13 cellular contexts compared by ENCODE assay signal in the genomic region with DNA sequence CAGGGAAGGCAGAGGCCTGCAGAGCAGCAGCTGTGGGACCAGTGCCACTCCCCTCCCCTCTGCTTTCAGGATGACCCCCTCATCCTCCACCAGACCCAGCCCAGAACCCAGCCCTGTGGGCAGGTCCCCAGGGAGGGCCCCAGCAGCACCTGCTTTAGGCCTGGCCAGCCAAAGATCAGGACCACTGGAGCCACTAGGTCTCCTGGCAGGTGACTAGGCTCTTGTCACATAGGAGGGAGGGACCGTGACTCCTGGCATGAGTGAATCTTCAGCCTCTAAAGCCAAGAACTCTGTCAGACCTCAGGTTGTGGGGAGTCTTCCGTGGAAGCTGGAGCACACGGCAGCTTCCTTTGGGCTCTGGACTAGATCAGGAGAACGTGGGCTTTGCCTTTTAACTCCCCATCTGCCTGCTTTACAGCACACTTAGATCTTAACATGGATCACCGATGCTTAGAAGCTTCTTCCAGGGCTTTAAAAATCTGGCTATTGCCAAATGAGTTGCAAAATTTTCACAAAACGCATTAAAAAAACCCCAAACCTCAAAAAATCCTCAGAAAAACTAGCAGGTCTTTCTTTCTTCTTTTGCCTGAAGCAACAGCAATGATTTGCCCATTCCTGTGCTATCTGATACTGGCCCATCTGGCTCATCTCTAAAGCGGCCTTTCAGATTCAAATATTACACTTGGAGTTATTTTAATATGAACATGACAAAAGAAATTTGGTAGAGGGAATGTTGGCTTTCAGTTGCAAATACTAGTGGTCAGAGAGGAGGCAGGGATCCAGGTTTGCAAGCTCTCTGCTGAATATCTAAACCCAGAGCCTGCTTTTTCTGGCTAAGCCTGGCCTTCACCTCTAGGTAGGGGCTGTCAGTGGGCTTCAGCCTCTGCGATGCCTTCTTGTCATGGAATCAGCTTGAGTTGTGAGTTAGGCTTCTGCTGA.
DNase-seq lines count a peak whose midpoint lies in the region; ATAC-seq and TF ChIP-seq lines count a peak whose summit lies in the region.
"Had no signal": no experiment of that assay in that cellular context is flagged by ENCODE, and none has a peak within 500 bp of the region (broad histone marks: within the 10 kb centered on the region; RNA-seq: fewer than 3 reads in every experiment).

No MANE protein-coding gene starts in this region.

- CTCF ChIA-PET in activated CD4-positive, alpha-beta memory T cell treated with anti-CD3 and anti-CD28 coated beads for 36 hours (lab: Charles Lee) = no interaction called here
- CTCF ChIA-PET in CD4-positive, alpha-beta T cell (lab: Charles Lee) = no interaction called here

- TF ChIP-seq CTCF in left lung (IDR thresholded peaks at IDR 0.05) = no peak
- no peak for TF ChIP-seq CTCF in CD4-positive, alpha-beta T cell (IDR thresholded peaks at IDR 0.05)

- ATAC-seq in left lung (peak; percentile 24), GM19035 (IDR thresholded peaks at IDR 0.05; ENCODE audit: unreplicated experiment) (no peak)
- ATAC-seq in CD4-positive, alpha-beta T cell (ENCODE audit: poor library complexity) = no peak
- ATAC-seq: Right ventricle myocardium inferior had no signal

- H3K9me3 ChIP-seq in HUES6 (ENCODE audit: control insufficient read depth, insufficient read depth, low read depth, low read length) (no peaks in the 10 kb centered on the region), left lung (no peaks in the 10 kb centered on the region)
- H3K9me3 ChIP-seq in CD4-positive, alpha-beta T cell (ENCODE audit: control insufficient read depth, low read length) = no peaks in the 10 kb centered on the region

- no peak overlapping the region for H3K27ac Mint-ChIP-seq in activated CD4-positive, alpha-beta memory T cell treated with anti-CD3 and anti-CD28 coated beads for 36 hours
- H3K27ac Mint-ChIP-seq in CD4-positive, alpha-beta T cell = no peak overlapping the region

- H3K27ac ChIP-seq in HUES6 (ENCODE audit: low read depth, low read length) (peak overlapping the region; percentile 84), left lung (no peak overlapping the region)
- no peak overlapping the region for H3K27ac ChIP-seq in CD4-positive, alpha-beta T cell (ENCODE audit: low read depth, low read length)
- H3K27ac ChIP-seq: brain microvascular endothelial cell had no signal

- no peaks in the 10 kb centered on the region for H3K27me3 Mint-ChIP-seq in activated CD4-positive, alpha-beta memory T cell treated with anti-CD3 and anti-CD28 coated beads for 36 hours
- H3K27me3 Mint-ChIP-seq in CD4-positive, alpha-beta T cell = no peaks in the 10 kb centered on the region

- 0 out of 2 replicates have a peak overlapping the region, but pooled peaks have one; percentile 17 for H3K4me3 ChIP-seq in HUES6 (ENCODE audit: low read depth, low read length)
- H3K4me3 ChIP-seq in left lung = no peak overlapping the region
- H3K4me3 ChIP-seq: BLaER1 treated with 17β-estradiol and CSF1 and Interleukin-3, amounts not matched to agents 10 nM and 100 nM had no signal

- no peaks in the 10 kb centered on the region for H3K4me1 Mint-ChIP-seq in activated CD4-positive, alpha-beta memory T cell treated with anti-CD3 and anti-CD28 coated beads for 36 hours (ENCODE audit: low read depth)
- no peaks in the 10 kb centered on the region for H3K4me1 Mint-ChIP-seq in CD4-positive, alpha-beta T cell (ENCODE audit: low read depth)

- H3K9me3 Mint-ChIP-seq in activated CD4-positive, alpha-beta memory T cell treated with anti-CD3 and anti-CD28 coated beads for 36 hours = no peaks in the 10 kb centered on the region
- H3K9me3 Mint-ChIP-seq in CD4-positive, alpha-beta T cell = no peaks in the 10 kb centered on the region

- H3K4me1 ChIP-seq in HUES6 (ENCODE audit: control insufficient read depth, insufficient read depth, low read length) (peaks cover 69% of the 10 kb centered on the region), left lung (peaks cover 0 to 12% of the 10 kb centered on the region in 2 donors)

- H3K27me3 ChIP-seq in HUES6 (ENCODE audit: control insufficient read depth, insufficient read depth, low read length) = no peaks in the 10 kb centered on the region
- no peaks in the 10 kb centered on the region for H3K27me3 ChIP-seq in left lung
- no peaks in the 10 kb centered on the region for H3K27me3 ChIP-seq in CD4-positive, alpha-beta T cell (ENCODE audit: control insufficient read depth, insufficient read depth, low read length)
- H3K27me3 ChIP-seq: BLaER1 treated with 17β-estradiol and CSF1 and Interleukin-3, amounts not matched to agents 10 nM and 100 nM; brain microvascular endothelial cell had no signal

- H3K9ac ChIP-seq in HUES6 (ENCODE audit: low read length) = peak overlapping the region; percentile 51

- no peak overlapping the region for H3K4me3 Mint-ChIP-seq in activated CD4-positive, alpha-beta memory T cell treated with anti-CD3 and anti-CD28 coated beads for 36 hours
- no peak overlapping the region for H3K4me3 Mint-ChIP-seq in CD4-positive, alpha-beta T cell

- no peaks in the 10 kb centered on the region for H3K36me3 Mint-ChIP-seq in activated CD4-positive, alpha-beta memory T cell treated with anti-CD3 and anti-CD28 coated beads for 36 hours
- H3K36me3 Mint-ChIP-seq in CD4-positive, alpha-beta T cell (ENCODE audit: low read depth) = peaks cover 4% of the 10 kb centered on the region

- intact Hi-C loops in left lung (cut with DNase I) = no loop called here
- intact Hi-C loops in activated CD4-positive, alpha-beta memory T cell treated with anti-CD3 and anti-CD28 coated beads for 36 hours (cut with micrococcal nuclease) = no loop called here
- intact Hi-C loops in CD4-positive, alpha-beta T cell (cut with DNase I, micrococcal nuclease) = no loop called here

- POLR2A ChIA-PET in activated CD4-positive, alpha-beta memory T cell treated with anti-CD3 and anti-CD28 coated beads for 36 hours (lab: Charles Lee) = no interaction called here
- POLR2A ChIA-PET in CD4-positive, alpha-beta T cell (lab: Charles Lee) = no interaction called here

- DNase-seq in AG08396 (ENCODE audit: low spot score) (peak; percentile 74), dedifferentiated amniotic fluid mesenchymal stem cell (ENCODE audit: extremely low spot score) (peak; percentile 74), left lung (no peak), NCI-H1105 treated with DMSO at 0.1 percent for 48 hours (lab: John Stamatoyannopoulos, UW) (no peak)
- DNase-seq in activated CD4-positive, alpha-beta memory T cell treated with anti-CD3 and anti-CD28 coated beads for 36 hours = no peak
- no peak for DNase-seq in CD4-positive, alpha-beta T cell
- DNase-seq: brain microvascular endothelial cell, NCI-H1105, NCI-H526 had no signal

- H3K36me3 ChIP-seq in HUES6 (ENCODE audit: control insufficient read depth, insufficient read depth, low read length) = no peaks in the 10 kb centered on the region
- H3K36me3 ChIP-seq in left lung = peaks cover 0 to 17% of the 10 kb centered on the region in 2 donors

Comparison
In these comparisons a context has a peak if more than half of its experiments do, and no peak if none do; other contexts are left out.
1. DNase-seq: peak in AG08396 (single experiment) and dedifferentiated amniotic fluid mesenchymal stem cell (single experiment); none in left lung (0 of 2), activated CD4-positive, alpha-beta memory T cell treated with anti-CD3 and anti-CD28 coated beads for 36 hours (single experiment), CD4-positive, alpha-beta T cell (0 of 10) and NCI-H1105 treated with DMSO at 0.1 percent for 48 hours (single experiment).